Comparison of ENCODE assay signal across 35 cellular contexts in genomic region chr4:42347076-42347475, GRCh38. TPM values are rescaled to one million over a fixed set of nuclear protein-coding genes. Genes with fewer than 3 reads are reported as not detected.
"Had no signal": no experiment of that assay in that cellular context is flagged by ENCODE, and none has a peak within 500 bp of the region (broad histone marks: within the 10 kb centered on the region; RNA-seq: fewer than 3 reads in every experiment).

No MANE protein-coding gene starts in this region.

- H3K27ac Mint-ChIP-seq: activated B cell treated with CpG ODN at 0.5 μM for 24 hours; activated CD8-positive, alpha-beta T cell treated with anti-CD3 and anti-CD28 coated beads for 36 hours; activated naive CD8-positive, alpha-beta T cell; activated T-cell treated with anti-CD3 and anti-CD28 coated beads, Interleukin-2, amount 50 U/mL, for 24 hours; activated T-cell treated with anti-CD3 and anti-CD28 coated beads, Interleukin-2, amount 50 U/mL, for 72 hours; effector memory CD8-positive, alpha-beta T cell; T-helper 17 cell; T-helper 2 cell treated with Interferon-gamma antibody and Interleukin-4, amounts not matched to agents 5 μg/mL and 100 μg/mL, for 36 hours had no signal

- H3K4me3 ChIP-seq: body of pancreas, esophagus muscularis mucosa, gastrocnemius medialis, heart left ventricle had no signal

- ATAC-seq: activated CD4-positive, CD25-positive, alpha-beta regulatory T cell treated with anti-CD3 and anti-CD28 coated beads, Interleukin-2, amount 50 U/mL, for 24 hours; activated CD8-positive, alpha-beta T cell treated with anti-CD3 and anti-CD28 coated beads for 36 hours; activated T-cell treated with anti-CD3 and anti-CD28 coated beads, Interleukin-2, amount 50 U/mL, for 72 hours; body of pancreas; effector memory CD8-positive, alpha-beta T cell; foreskin keratinocyte; gastrocnemius medialis; T-helper 17 cell had no signal

- H3K36me3 ChIP-seq: esophagus muscularis mucosa, gastrocnemius medialis, heart left ventricle, WERI-Rb-1 had no signal

- H3K27me3 ChIP-seq: body of pancreas, foreskin keratinocyte, gastrocnemius medialis, heart left ventricle had no signal

- DNase-seq: activated B cell treated with CpG ODN at 0.5 μM for 24 hours; activated CD4-positive, alpha-beta T cell treated with anti-CD3 and anti-CD28 coated beads for 48 hours; activated CD4-positive, alpha-beta T cell treated with anti-CD3 and anti-CD28 coated beads, Interleukin-2, amount 50 U/mL, for 1 hour; activated CD4-positive, alpha-beta T cell treated with anti-CD3 and anti-CD28 coated beads, Interleukin-2, amount 50 U/mL, for 48 hours; activated CD8-positive, alpha-beta memory T cell treated with anti-CD3 and anti-CD28 coated beads for 24 hours; activated CD8-positive, alpha-beta memory T cell treated with anti-CD3 and anti-CD28 coated beads, Interleukin-2, amount 50 U/mL, for 4 hours; activated CD8-positive, alpha-beta T cell treated with anti-CD3 and anti-CD28 coated beads for 36 hours; activated gamma-delta T cell; activated naive CD4-positive, alpha-beta T cell treated with anti-CD3 and anti-CD28 coated beads, Interleukin-2, amount 50 U/mL, for 16 hours; activated naive CD4-positive, alpha-beta T cell treated with Interleukin-2 at 50 U/mL for 16 hours; activated T-cell treated with anti-CD3 and anti-CD28 coated beads for 4 hours; activated T-cell treated with anti-CD3 and anti-CD28 coated beads, Interleukin-2, amount 50 U/mL, for 24 hours; activated T-cell treated with anti-CD3 and anti-CD28 coated beads, Interleukin-2, amount 50 U/mL, for 72 hours; amniotic stem cell; aorta; body of pancreas; caudate nucleus; cortex of kidney; dermis blood vessel endothelial cell; effector CD4-positive, alpha-beta T cell; effector memory CD8-positive, alpha-beta T cell; erythroblast; foreskin keratinocyte; gastrocnemius medialis; glutamatergic neuron; T-helper 1 cell; T-helper 17 cell; T1000; WERI-Rb-1 had no signal

- H3K4me3 Mint-ChIP-seq: activated B cell treated with CpG ODN at 0.5 μM for 24 hours; activated CD8-positive, alpha-beta T cell treated with anti-CD3 and anti-CD28 coated beads for 36 hours; activated naive CD8-positive, alpha-beta T cell; activated T-cell treated with anti-CD3 and anti-CD28 coated beads, Interleukin-2, amount 50 U/mL, for 24 hours; activated T-cell treated with anti-CD3 and anti-CD28 coated beads, Interleukin-2, amount 50 U/mL, for 72 hours; effector memory CD8-positive, alpha-beta T cell; T-helper 17 cell; T-helper 2 cell treated with Interferon-gamma antibody and Interleukin-4, amounts not matched to agents 5 μg/mL and 100 μg/mL, for 36 hours had no signal

- H3K36me3 Mint-ChIP-seq: activated naive CD8-positive, alpha-beta T cell had no signal

- H3K9me3 Mint-ChIP-seq: activated B cell treated with CpG ODN at 0.5 μM for 24 hours; activated CD8-positive, alpha-beta T cell treated with anti-CD3 and anti-CD28 coated beads for 36 hours; activated T-cell treated with anti-CD3 and anti-CD28 coated beads, Interleukin-2, amount 50 U/mL, for 72 hours; effector memory CD8-positive, alpha-beta T cell; T-helper 2 cell treated with Interferon-gamma antibody and Interleukin-4, amounts not matched to agents 5 μg/mL and 100 μg/mL, for 36 hours had no signal

- H3K9me3 ChIP-seq: body of pancreas, esophagus muscularis mucosa, gastrocnemius medialis, heart left ventricle had no signal

RNA-seq across cellular contexts. Expression of gene SHISA3, which starts 50.2 kb away (rescaled TPM):
- total RNA-seq: activated B cell treated with CpG ODN at 0.5 μM for 24 hours, chondrocyte, foreskin keratinocyte, T-helper 17 cell had no signal
